8 cellular contexts compared by ENCODE assay signal in the genomic region with DNA sequence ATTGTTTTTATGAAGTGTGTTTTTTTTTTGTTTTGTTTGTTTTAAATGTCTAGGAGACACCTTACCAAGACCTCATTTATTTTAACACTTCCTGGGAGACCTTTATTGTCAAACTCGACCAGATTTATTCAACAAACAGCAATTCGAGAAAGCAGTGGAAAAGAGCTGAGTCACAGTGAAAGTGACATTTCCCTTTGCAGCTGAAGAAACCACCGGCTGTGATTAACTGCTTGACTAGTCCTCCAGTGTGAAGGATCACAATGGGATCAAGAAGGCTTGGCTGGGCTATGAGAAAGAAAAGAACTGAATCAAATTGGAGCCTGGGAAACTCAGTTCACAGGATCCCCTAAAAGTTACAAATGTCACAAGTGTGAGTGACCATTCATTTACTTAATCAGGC. TPM values are rescaled to one million over a fixed set of nuclear protein-coding genes. Genes with fewer than 3 reads are reported as not detected.
DNase-seq lines count a peak whose midpoint lies in the region; ATAC-seq and TF ChIP-seq lines count a peak whose summit lies in the region.

No MANE protein-coding gene starts in this region.

- no peaks in the 10 kb centered on the region for H4K20me1 ChIP-seq in PC-9 (ENCODE audit: insufficient read depth)

- peaks cover 11% of the 10 kb centered on the region for H3K36me3 ChIP-seq in PC-9 (ENCODE audit: low read depth)

- H3K27ac ChIP-seq in PC-9 (peak overlapping the region; percentile 99), right cardiac atrium (ENCODE audit: low read length) (no peak overlapping the region)

- peaks cover 12% of the 10 kb centered on the region for H3K4me1 Mint-ChIP-seq in activated CD4-positive, alpha-beta T cell treated with anti-CD3 and anti-CD28 coated beads, Interleukin-2, amount 10 ng/mL, durations not matched to agents 7 days and 5 days

- peaks cover 3% of the 10 kb centered on the region for H3K9me3 Mint-ChIP-seq in activated CD4-positive, alpha-beta T cell treated with anti-CD3 and anti-CD28 coated beads, Interleukin-2, amount 10 ng/mL, durations not matched to agents 7 days and 5 days

- H3K36me3 Mint-ChIP-seq in activated CD4-positive, alpha-beta T cell treated with anti-CD3 and anti-CD28 coated beads, Interleukin-2, amount 10 ng/mL, durations not matched to agents 7 days and 5 days (ENCODE audit: low read depth): no peaks in the 10 kb centered on the region

- H3K4me1 ChIP-seq in PC-9 (replicated peaks; ENCODE audit: insufficient read depth) (peaks cover 28% of the 10 kb centered on the region), right cardiac atrium (ENCODE audit: control insufficient read depth, insufficient read depth, low read length) (no peaks in the 10 kb centered on the region)

- BruUV-seq in PC-9 (replicated peaks; lab: Mats Ljungman, UMichigan): no TSS peak

- CTCF ChIA-PET in activated CD4-positive, alpha-beta T cell treated with anti-CD3 and anti-CD28 coated beads, Interleukin-2, amount 10 ng/mL, durations not matched to agents 7 days and 5 days (lab: Charles Lee): no interaction called here
- CTCF ChIA-PET in PC-9 (lab: Charles Lee): no interaction called here

- no peak overlapping the region for H3K4me3 Mint-ChIP-seq in activated CD4-positive, alpha-beta T cell treated with anti-CD3 and anti-CD28 coated beads, Interleukin-2, amount 10 ng/mL, durations not matched to agents 7 days and 5 days

- no peaks in the 10 kb centered on the region for H3K79me2 ChIP-seq in PC-9 (ENCODE audit: low read depth)

- intact Hi-C loops in PC-9 (cut with micrococcal nuclease; ENCODE audit: unreplicated experiment): loop anchor here (5.0 kb wide), 1 partner anchor 515 kb away; no protein-coding TSS in a partner anchor
- intact Hi-C loops in right cardiac atrium (cut with DNase I): no loop called here

- DNase-seq in activated CD4-positive, alpha-beta T cell treated with anti-CD3 and anti-CD28 coated beads for 48 hours: peak; percentile 13
- no peak for DNase-seq in activated CD4-positive, alpha-beta T cell treated with anti-CD3 and anti-CD28 coated beads, Interleukin-2, amount 10 ng/mL, durations not matched to agents 7 days and 5 days
- peak; percentile 42 to 86 for DNase-seq in PC-9
- peak; percentile 47 for DNase-seq in iPS-NIHi11 (ENCODE audit: low spot score)
- no peak for DNase-seq in globus pallidus (ENCODE audit: low spot score)
- no peak for DNase-seq in right cardiac atrium
- DNase-seq in NCI-H774 (lab: John Stamatoyannopoulos, UW): no peak

- peak overlapping the region; percentile 49 for H2AFZ ChIP-seq in PC-9

- ATAC-seq in HG02884 (IDR thresholded peaks at IDR 0.05; ENCODE audit: unreplicated experiment) (peak; percentile 92), right cardiac atrium (no peak)

- WGBS in right cardiac atrium: 29% methylated on average over 3 of the region's 3 CpGs

- H3K9me3 ChIP-seq in PC-9 (ENCODE audit: insufficient read depth, low read depth): peaks cover 47% of the 10 kb centered on the region
- no peaks in the 10 kb centered on the region for H3K9me3 ChIP-seq in right cardiac atrium (ENCODE audit: control insufficient read depth, low read length)

- H3K9me2 ChIP-seq in PC-9 (ENCODE audit: insufficient read depth): no peaks in the 10 kb centered on the region

- H3K4me2 ChIP-seq in PC-9: peak overlapping the region; percentile 52

- H3K4me3 ChIP-seq in PC-9: peak overlapping the region; percentile 29; the same call in 1 of the 2 replicates
- H3K4me3 ChIP-seq in right cardiac atrium (ENCODE audit: low read length): no peak overlapping the region

- peaks cover 17% of the 10 kb centered on the region; the same call in 1 of the 2 replicates for H3F3A ChIP-seq in PC-9 (ENCODE audit: insufficient read depth, low read depth)

- H3K27me3 ChIP-seq in PC-9 (ENCODE audit: insufficient read depth, low read depth) (no peaks in the 10 kb centered on the region), right cardiac atrium (ENCODE audit: control insufficient read depth, insufficient read depth) (no peaks in the 10 kb centered on the region)

- H3K27ac Mint-ChIP-seq in activated CD4-positive, alpha-beta T cell treated with anti-CD3 and anti-CD28 coated beads, Interleukin-2, amount 10 ng/mL, durations not matched to agents 7 days and 5 days: no peak overlapping the region

- POLR2A ChIA-PET in activated CD4-positive, alpha-beta T cell treated with anti-CD3 and anti-CD28 coated beads, Interleukin-2, amount 10 ng/mL, durations not matched to agents 7 days and 5 days (lab: Charles Lee): no interaction called here
- POLR2A ChIA-PET in PC-9 (lab: Charles Lee; ENCODE audit: unreplicated experiment): no interaction called here

- no peak for TF ChIP-seq CTCF in PC-9 (conservative IDR thresholded peaks at IDR 0.05)

- H3K27me3 Mint-ChIP-seq in activated CD4-positive, alpha-beta T cell treated with anti-CD3 and anti-CD28 coated beads, Interleukin-2, amount 10 ng/mL, durations not matched to agents 7 days and 5 days: peaks cover 21% of the 10 kb centered on the region

RNA-seq across cellular contexts. Expression of gene ADH7, which starts 11.9 kb away (rescaled TPM):
- not detected for total RNA-seq in activated CD4-positive, alpha-beta T cell treated with anti-CD3 and anti-CD28 coated beads, Interleukin-2, amount 10 ng/mL, durations not matched to agents 7 days and 5 days
- not detected in 2 replicates for total RNA-seq in PC-9 (2021)
- not detected for total RNA-seq in right cardiac atrium
- polyA plus RNA-seq in right cardiac atrium: 0.02 TPM

Comparison
In these comparisons a context has a peak if more than half of its experiments do, and no peak if none do; other contexts are left out.
1. DNase-seq: peak in activated CD4-positive, alpha-beta T cell treated with anti-CD3 and anti-CD28 coated beads for 48 hours (single experiment), PC-9 (2 of 2) and iPS-NIHi11 (single experiment); none in activated CD4-positive, alpha-beta T cell treated with anti-CD3 and anti-CD28 coated beads, Interleukin-2, amount 10 ng/mL, durations not matched to agents 7 days and 5 days (single experiment), globus pallidus (single experiment), right cardiac atrium (0 of 3) and NCI-H774 (single experiment).